ENCODE assay signal across 29 cellular contexts in the genomic region with DNA sequence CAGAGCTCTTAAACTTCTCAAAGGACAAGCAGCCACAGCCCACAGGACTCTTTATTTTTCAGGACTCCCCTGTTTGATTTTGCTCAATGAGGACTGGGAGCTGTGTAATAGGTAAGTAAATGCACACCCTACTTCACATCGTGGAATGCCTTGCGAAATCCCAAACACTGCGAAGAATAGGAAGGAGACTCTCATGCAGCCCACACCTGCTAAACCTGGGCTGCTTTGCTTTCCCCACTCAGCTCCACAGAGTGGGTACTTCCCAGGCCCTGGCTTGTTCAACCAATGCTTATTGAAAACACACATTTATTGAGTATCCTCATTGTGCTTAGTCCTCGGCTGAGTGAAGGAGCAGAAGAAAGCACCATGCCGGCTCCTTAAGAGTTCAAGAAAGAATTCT.
"Had no signal": no experiment of that assay in that cellular context is flagged by ENCODE, and none has a peak within 500 bp of the region (broad histone marks: within the 10 kb centered on the region; RNA-seq: fewer than 3 reads in every experiment).

No MANE protein-coding gene starts in this region.

- H3K9me3 ChIP-seq: esophagus squamous epithelium, prostate gland, transverse colon had no signal

- H3K4me1 ChIP-seq: esophagus squamous epithelium, prostate gland, right atrium auricular region, suprapubic skin, transverse colon had no signal

- H3K27ac Mint-ChIP-seq: immature natural killer cell; naive thymus-derived CD4-positive, alpha-beta T cell; nephron; stimulated activated naive CD8-positive, alpha-beta T cell treated with anti-CD3 and anti-CD28 coated beads, Interleukin-15, amount 100 ng/mL, for 72 hours had no signal

- H3K27me3 ChIP-seq: right atrium auricular region, suprapubic skin, transverse colon had no signal

- H3K4me3 Mint-ChIP-seq: immature natural killer cell; naive thymus-derived CD4-positive, alpha-beta T cell; nephron; stimulated activated naive CD8-positive, alpha-beta T cell treated with anti-CD3 and anti-CD28 coated beads, Interleukin-15, amount 100 ng/mL, for 72 hours had no signal

- H3K36me3 ChIP-seq: esophagus squamous epithelium, prostate gland, right atrium auricular region, suprapubic skin, transverse colon had no signal

- H3K4me1 Mint-ChIP-seq: immature natural killer cell; naive thymus-derived CD4-positive, alpha-beta T cell; nephron; stimulated activated naive CD8-positive, alpha-beta T cell treated with anti-CD3 and anti-CD28 coated beads, Interleukin-15, amount 100 ng/mL, for 72 hours had no signal

- H3K4me3 ChIP-seq: coronary artery, esophagus squamous epithelium, prostate gland, right atrium auricular region, smooth muscle cell, suprapubic skin, transverse colon had no signal

- ATAC-seq: left colon; left ventricle myocardium superior; naive thymus-derived CD4-positive, alpha-beta T cell; sciatic nerve; stimulated activated naive CD8-positive, alpha-beta T cell treated with anti-CD3 and anti-CD28 coated beads, Interleukin-15, amount 100 ng/mL, for 72 hours had no signal

- H3K27ac ChIP-seq: coronary artery, esophagus squamous epithelium, prostate gland, right atrium auricular region, suprapubic skin, transverse colon had no signal

- DNase-seq: dermis blood vessel endothelial cell; effector memory CD4-positive, alpha-beta T cell; erythroblast; esophagus squamous epithelium; foreskin melanocyte; glutamatergic neuron; immature natural killer cell; islet precursor cell; kidney glomerular epithelial cell; left colon; left ventricle myocardium superior; mesenchymal stem cell; midbrain; naive thymus-derived CD4-positive, alpha-beta T cell; nucleus accumbens; stimulated activated CD4-positive, alpha-beta T cell treated with anti-CD3 and anti-CD28 coated beads, Interleukin-12 subunit alpha, Interleukin-12 subunit beta, amount 100 ng/mL, for 4 hours; stimulated activated CD4-positive, alpha-beta T cell treated with anti-CD3 and anti-CD28 coated beads, Interleukin-1b, Interleukin-23, amount 100 ng/mL, for 48 hours; stimulated activated CD4-positive, alpha-beta T cell treated with anti-CD3 and anti-CD28 coated beads, Interleukin-4, amount 100 ng/mL, for 1 hour; stimulated activated CD8-positive, alpha-beta memory T cell treated with anti-CD3 and anti-CD28 coated beads, Interleukin-4, amount 100 ng/mL, for 48 hours; stimulated activated naive CD4-positive, alpha-beta T cell; stimulated activated naive CD8-positive, alpha-beta T cell treated with anti-CD3 and anti-CD28 coated beads, Interleukin-15, amount 100 ng/mL, for 72 hours; transverse colon had no signal

- H3K36me3 Mint-ChIP-seq: immature natural killer cell had no signal
